In genomic region chr9:131214931-131215330, GRCh38 we compare ENCODE assay signal across 1 cellular context.
TF ChIP-seq lines count a peak whose summit lies in the region.

No MANE protein-coding gene starts in this region.

TF ChIP-seq in endothelial cell of umbilical vein, 7 proteins besides CTCF, POLR2A, EP300 and RAD21 (continued from another document):
- TF ChIP-seq, protein P1, sequence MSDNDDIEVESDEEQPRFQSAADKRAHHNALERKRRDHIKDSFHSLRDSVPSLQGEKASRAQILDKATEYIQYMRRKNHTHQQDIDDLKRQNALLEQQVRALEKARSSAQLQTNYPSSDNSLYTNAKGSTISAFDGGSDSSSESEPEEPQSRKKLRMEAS (IDR thresholded peaks at IDR 0.05; ENCODE audit: insufficient read depth, insufficient read length), result no peak
- TF ChIP-seq EZH2 (IDR thresholded peaks at IDR 0.05; ENCODE audit: borderline replicate concordance, low read depth, low read length, severe bottlenecking) (no peak), FOS (IDR thresholded peaks at IDR 0.05; ENCODE audit: borderline replicate concordance, insufficient read depth, low read length) (no peak), GATA2 (IDR thresholded peaks at IDR 0.05; ENCODE audit: insufficient read depth, insufficient read length, low read depth, low read length) (peak; percentile 73)
